ENCODE assay signal across 8 cellular contexts in genomic region chr3:186540444-186541226, GRCh38. TPM values are rescaled to one million over a fixed set of nuclear protein-coding genes. Genes with fewer than 3 reads are reported as not detected.
A peak's percentile ranks its signal among the peaks of the same experiment; 100 is the strongest.
DNase-seq lines count a peak whose midpoint lies in the region; ATAC-seq and TF ChIP-seq lines count a peak whose summit lies in the region.

No MANE protein-coding gene starts in this region.

- CTCF ChIA-PET in CD8-positive, alpha-beta T cell (lab: Charles Lee), result interaction anchor here (0.6 to 12.0 kb wide), 72 partner anchors 9 to 955 kb away, joined by 3 to 201 read pairs (median 4); partner anchors contain the start of genes DNAJB11, SENP2 and TBCCD1

- no peaks in the 10 kb centered on the region for H3K36me3 ChIP-seq in CD8-positive, alpha-beta T cell (ENCODE audit: insufficient read depth, low read length)

- H3K4me3 ChIP-seq in CD8-positive, alpha-beta T cell (ENCODE audit: low read depth, low read length), result no peak overlapping the region
- no peak overlapping the region for H3K4me3 ChIP-seq in Jurkat, Clone E6-1 (ENCODE audit: low read length)

- peak; percentile 96 for ATAC-seq in CD8-positive, alpha-beta T cell
- ATAC-seq in GM19468 (IDR thresholded peaks at IDR 0.05; ENCODE audit: extremely low read depth, unreplicated experiment) (peak; percentile 58), esophagus mucosa (peak; percentile 86)

- H3K27ac ChIP-seq in CD8-positive, alpha-beta T cell (ENCODE audit: low read depth, low read length), result no peak overlapping the region

- POLR2A ChIA-PET in CD8-positive, alpha-beta T cell (lab: Charles Lee), result interaction anchor here (0.9 to 1.9 kb wide), 4 partner anchors 21 to 298 kb away, joined by 3 to 5 read pairs (median 4); partner anchors contain the start of gene EIF4A2

- peak overlapping the region; percentile 7 for H3K27ac Mint-ChIP-seq in CD8-positive, alpha-beta T cell
- no peak overlapping the region for H3K27ac Mint-ChIP-seq in nephron

- intact Hi-C loops in CD8-positive, alpha-beta T cell (cut with DNase I, micrococcal nuclease), result loop anchor here (1.0 to 5.0 kb wide), 7 partner anchors 76 to 880 kb away; partner anchors contain the start of gene ETV5 (in 1 of the 2)

- H3K4me1 Mint-ChIP-seq in CD8-positive, alpha-beta T cell (ENCODE audit: low read depth), result peaks cover 11% of the 10 kb centered on the region
- peaks cover 7% of the 10 kb centered on the region for H3K4me1 Mint-ChIP-seq in nephron

- no peaks in the 10 kb centered on the region for H3K9me3 ChIP-seq in CD8-positive, alpha-beta T cell (ENCODE audit: low read length)

- no peaks in the 10 kb centered on the region for H3K27me3 ChIP-seq in CD8-positive, alpha-beta T cell (ENCODE audit: insufficient read depth, low read length)

- no peak overlapping the region for H3K4me3 Mint-ChIP-seq in CD8-positive, alpha-beta T cell
- H3K4me3 Mint-ChIP-seq in nephron, result peak overlapping the region in 2 of 3 experiments; percentile 10 to 28

- peak; percentile 63 to 86 (median 78) for DNase-seq in CD8-positive, alpha-beta T cell
- DNase-seq in Jurkat, Clone E6-1 (ENCODE audit: low read depth, low spot score), result peak; percentile 86
- peak; percentile 18 for DNase-seq in OCI-M2 (lab: John Stamatoyannopoulos, UW; ENCODE audit: unreplicated experiment)
- DNase-seq in activated T-cell treated with anti-CD3 and anti-CD28 coated beads for 48 hours (ENCODE audit: low read depth), result peak; percentile 70
- DNase-seq in stimulated activated naive CD4-positive, alpha-beta T cell (lab: John Stamatoyannopoulos, UW), result peak; percentile 57 to 86 (median 77)

- TF ChIP-seq CTCF in CD8-positive, alpha-beta T cell (IDR thresholded peaks at IDR 0.05), result peak; percentile 80
- TF ChIP-seq CTCF in nephron (IDR thresholded peaks at IDR 0.05; ENCODE audit: unreplicated experiment in 3 of 3), result peak; percentile 81 to 94 (median 81)

- H3K9me3 Mint-ChIP-seq in CD8-positive, alpha-beta T cell, result no peaks in the 10 kb centered on the region
- no peaks in the 10 kb centered on the region for H3K9me3 Mint-ChIP-seq in nephron

- no peaks in the 10 kb centered on the region for H3K27me3 Mint-ChIP-seq in CD8-positive, alpha-beta T cell (ENCODE audit: low read depth)
- no peaks in the 10 kb centered on the region for H3K27me3 Mint-ChIP-seq in nephron (ENCODE audit: low read depth)

- peaks cover 6% of the 10 kb centered on the region for H3K4me1 ChIP-seq in CD8-positive, alpha-beta T cell (ENCODE audit: insufficient read depth, low read length)

- peaks cover 16% of the 10 kb centered on the region for H3K36me3 Mint-ChIP-seq in CD8-positive, alpha-beta T cell
- H3K36me3 Mint-ChIP-seq in nephron (ENCODE audit: low read depth), result no peaks in the 10 kb centered on the region

RNA-seq across cellular contexts. Expression of gene CRYGS, which starts 3.5 kb away (rescaled TPM):
- total RNA-seq in CD8-positive, alpha-beta T cell, result 1 to 10 TPM; 1.5 to 2.0 TPM
- polyA plus RNA-seq in Jurkat, Clone E6-1 (2012; ENCODE audit: insufficient read depth, insufficient read length), result 5.3 TPM
- total RNA-seq in esophagus mucosa, result 1.2 TPM

RNA-seq across cellular contexts. Expression of gene TBCCD1, which starts 26.5 kb away (rescaled TPM):
- 10 to 100 TPM in 1 of 2 experiments, 1 to 10 TPM in 1; 9.9 to 10.6 TPM for total RNA-seq in CD8-positive, alpha-beta T cell
- polyA plus RNA-seq in Jurkat, Clone E6-1 (2012; ENCODE audit: insufficient read depth, insufficient read length), result 25.2 TPM
- total RNA-seq in esophagus mucosa, result 6.6 TPM

RNA-seq across cellular contexts. Expression of gene DNAJB11, which starts 29.9 kb away (rescaled TPM):
- total RNA-seq in CD8-positive, alpha-beta T cell, result 10 to 100 TPM; 70.2 to 73.4 TPM
- 57.3 TPM for polyA plus RNA-seq in Jurkat, Clone E6-1 (2012; ENCODE audit: insufficient read depth, insufficient read length)
- 24.0 TPM for total RNA-seq in esophagus mucosa

Comparison
In these comparisons a context has a peak if more than half of its experiments do, and no peak if none do; other contexts are left out.
1. DNase-seq: peak in every context shown above with its lines; median percentile 86 in Jurkat, Clone E6-1; 78 in CD8-positive, alpha-beta T cell; 77 in stimulated activated naive CD4-positive, alpha-beta T cell; 70 in activated T-cell treated with anti-CD3 and anti-CD28 coated beads for 48 hours; 18 in OCI-M2.